ENCODE assay signal across 9 cellular contexts in the genomic region with DNA sequence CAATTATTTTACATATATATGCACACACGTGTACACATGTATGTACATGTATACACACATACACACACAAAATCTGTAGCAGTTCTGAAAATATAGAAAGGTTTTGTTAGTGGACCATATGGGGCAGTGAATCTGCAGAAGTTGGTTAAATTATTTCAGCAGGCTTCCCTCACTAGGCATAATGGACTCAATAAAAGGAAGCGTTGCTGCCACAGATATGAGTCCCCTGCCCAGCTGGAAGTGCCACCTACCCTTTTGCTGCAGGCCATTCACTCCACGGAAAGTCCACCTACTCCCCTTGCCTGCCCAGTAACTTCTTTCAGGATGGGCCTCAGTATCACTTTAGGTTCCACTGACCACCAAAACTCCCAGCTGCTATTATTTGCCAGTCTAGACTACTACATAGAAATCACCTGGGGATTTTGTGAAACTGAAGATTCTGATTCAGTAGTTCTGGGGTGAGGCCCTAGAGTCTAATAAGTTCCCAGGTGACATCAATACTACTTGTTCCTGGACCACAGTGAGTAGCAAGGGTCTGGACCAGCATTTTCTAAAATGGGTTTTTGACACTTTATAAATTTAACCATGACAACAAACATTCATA. TPM values are rescaled to one million over a fixed set of nuclear protein-coding genes. Genes with fewer than 3 reads are reported as not detected.
DNase-seq lines count a peak whose midpoint lies in the region; ATAC-seq and TF ChIP-seq lines count a peak whose summit lies in the region.
"Had no signal": no experiment of that assay in that cellular context is flagged by ENCODE, and none has a peak within 500 bp of the region (broad histone marks: within the 10 kb centered on the region; RNA-seq: fewer than 3 reads in every experiment).

No MANE protein-coding gene starts in this region.

- no peak overlapping the region for H3K4me3 Mint-ChIP-seq in endodermal cell

- peaks cover 5% of the 10 kb centered on the region for H3K9me3 Mint-ChIP-seq in endodermal cell

- peaks cover 8% of the 10 kb centered on the region for H3F3A ChIP-seq in smooth muscle cell (ENCODE audit: low read depth)

- H3K4me1 Mint-ChIP-seq in endodermal cell = peaks cover 12% of the 10 kb centered on the region

- no peak overlapping the region for H2AFZ ChIP-seq in smooth muscle cell (ENCODE audit: low read depth)

- H3K27ac ChIP-seq in smooth muscle cell (ENCODE audit: low read depth) = peak overlapping the region; percentile 69
- no peak overlapping the region for H3K27ac ChIP-seq in endodermal cell (ENCODE audit: low read depth, low read length)

- H3K27ac Mint-ChIP-seq in endodermal cell = no peak overlapping the region

- no peak overlapping the region for H3K4me3 ChIP-seq in smooth muscle cell
- H3K4me3 ChIP-seq in endodermal cell (ENCODE audit: low read length) = no peak overlapping the region

- H3K9ac ChIP-seq in smooth muscle cell (ENCODE audit: low read depth) (no peak overlapping the region), endodermal cell (ENCODE audit: extremely low read depth, low read length, poor library complexity, severe bottlenecking) (no peak overlapping the region)

- peak overlapping the region; percentile 61 for H3K4me2 ChIP-seq in smooth muscle cell

- no peaks in the 10 kb centered on the region for H3K9me3 ChIP-seq in smooth muscle cell (replicated peaks; ENCODE audit: low read depth)
- H3K9me3 ChIP-seq in endodermal cell (ENCODE audit: control insufficient read depth, low read length) = peaks cover 6% of the 10 kb centered on the region

- H4K20me1 ChIP-seq in smooth muscle cell (ENCODE audit: low read depth) = no peaks in the 10 kb centered on the region

- H3K4me1 ChIP-seq in smooth muscle cell (ENCODE audit: low read depth) (peaks cover 10% of the 10 kb centered on the region), endodermal cell (ENCODE audit: control insufficient read depth, insufficient read depth, low read length) (peaks cover 5% of the 10 kb centered on the region)

- peak; percentile 82 for ATAC-seq in GM19023 (IDR thresholded peaks at IDR 0.05; ENCODE audit: unreplicated experiment)
- peak; percentile 92 for ATAC-seq in HG02571 (IDR thresholded peaks at IDR 0.05; ENCODE audit: unreplicated experiment)
- ATAC-seq in HG03460 (IDR thresholded peaks at IDR 0.05; ENCODE audit: unreplicated experiment) = peak; percentile 85

- no peaks in the 10 kb centered on the region for H3K79me2 ChIP-seq in smooth muscle cell (ENCODE audit: low read depth)

- H3K36me3 ChIP-seq in smooth muscle cell (ENCODE audit: low read depth) = no peaks in the 10 kb centered on the region
- H3K36me3 ChIP-seq in endodermal cell (ENCODE audit: control insufficient read depth, insufficient read depth, low read length) = no peaks in the 10 kb centered on the region

- H3K36me3 Mint-ChIP-seq in endodermal cell (ENCODE audit: low read depth) = no peaks in the 10 kb centered on the region

- no peak for DNase-seq in smooth muscle cell (lab: John Stamatoyannopoulos, UW; ENCODE audit: unreplicated experiment)
- DNase-seq in NOMO-1 treated with DMSO at 0.1 percent for 48 hours (lab: John Stamatoyannopoulos, UW; ENCODE audit: unreplicated experiment) = no peak
- no peak for DNase-seq in endodermal cell
- no peak for DNase-seq in CD1c-positive myeloid dendritic cell (ENCODE audit: extremely low spot score)
- DNase-seq in HuH-7.5 (ENCODE audit: low spot score) = no peak
- DNase-seq: stimulated activated CD4-positive, alpha-beta T cell treated with anti-CD3 and anti-CD28 coated beads, Interleukin-1b, Interleukin-23, amount 100 ng/mL, for 48 hours had no signal

- 89% methylated on average over 3 of the region's 3 CpGs for WGBS in smooth muscle cell (ENCODE audit: low lambda C conversion rate)
- WGBS in endodermal cell (ENCODE audit: insufficient coverage in 1 of 2, insufficient read length in 1 of 2), 2 experiments = 96% methylated on average over 3 of the region's 3 CpGs; no CpG with 5 or more reads in 1 of the 2 experiments

- H3K27me3 Mint-ChIP-seq in endodermal cell (ENCODE audit: insufficient read depth) = no peaks in the 10 kb centered on the region

- TF ChIP-seq CTCF in smooth muscle cell (IDR thresholded peaks at IDR 0.05; ENCODE audit: borderline replicate concordance, insufficient read depth, poor library complexity, severe bottlenecking) = no peak
- no peak for TF ChIP-seq CTCF in endodermal cell (conservative IDR thresholded peaks at IDR 0.05)

- H3K27me3 ChIP-seq in smooth muscle cell (ENCODE audit: low read depth) = no peaks in the 10 kb centered on the region
- H3K27me3 ChIP-seq in endodermal cell (ENCODE audit: control insufficient read depth, insufficient read depth, low read length, poor library complexity, severe bottlenecking) = no peaks in the 10 kb centered on the region

RNA-seq across cellular contexts. Expression of gene CROT, which starts 29.3 kb away (rescaled TPM):
- total RNA-seq in smooth muscle cell (20.8 and 24.1 TPM in 2 replicates), endodermal cell (10 to 100 TPM in 1 of 2 donors, 1 to 10 TPM in 1; 6.3 to 11.0 TPM)
- 9.5 and 13.8 TPM in 2 replicates for polyA plus RNA-seq in smooth muscle cell
- polyA plus RNA-seq in endodermal cell (2013, experiment 1 of 2) = 12.5 TPM
- 10.3 TPM for polyA plus RNA-seq in endodermal cell (2013, experiment 2 of 2)
